Comparison of ENCODE assay signal across 8 cellular contexts in the genomic region with DNA sequence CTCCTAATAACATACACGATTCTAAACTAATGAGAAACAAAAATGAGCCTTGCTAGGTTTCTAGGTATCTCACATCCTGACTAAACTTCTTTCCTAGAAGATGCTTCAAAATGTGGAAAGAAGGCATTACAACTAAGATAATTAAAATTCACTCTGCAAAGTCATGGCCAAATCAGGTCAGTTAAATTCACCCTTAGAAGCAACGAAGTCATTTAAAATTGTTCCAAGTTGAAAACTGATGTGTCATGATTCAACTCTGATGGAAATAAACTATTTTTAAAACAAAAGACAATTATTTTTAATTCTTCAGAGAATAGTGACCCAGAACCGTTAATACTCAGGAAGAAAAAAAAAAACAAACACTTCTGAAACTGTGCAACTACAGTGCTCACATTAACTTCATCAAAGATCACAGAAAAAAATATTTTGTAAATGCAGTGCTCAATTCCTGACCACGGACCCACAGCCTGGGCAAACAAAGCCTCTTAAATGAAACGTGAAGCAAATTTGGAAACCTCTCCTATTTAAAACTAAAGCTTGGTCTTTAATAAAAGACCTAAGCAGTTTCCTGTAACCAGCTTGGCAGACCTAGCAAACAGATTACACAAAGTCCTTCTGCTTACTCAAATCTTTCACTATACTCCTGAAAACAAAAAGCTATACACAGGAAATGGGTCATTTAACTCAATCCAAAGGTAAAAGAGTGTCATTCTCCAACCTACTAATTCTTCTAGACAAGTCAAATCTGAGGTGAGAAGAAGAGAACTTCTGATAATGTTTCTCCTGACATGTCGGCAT. TPM values are rescaled to one million over a fixed set of nuclear protein-coding genes. Genes with fewer than 3 reads are reported as not detected.
DNase-seq lines count a peak whose midpoint lies in the region; ATAC-seq lines count a peak whose summit lies in the region.

No MANE protein-coding gene starts in this region.

- H3K4me1 ChIP-seq in endocrine pancreas (ENCODE audit: control insufficient read depth, insufficient read depth, low read length): peaks cover 23% of the 10 kb centered on the region

- no peak overlapping the region for H3K9ac ChIP-seq in endocrine pancreas (ENCODE audit: control insufficient read depth, insufficient read depth, low read length)

- H3K27me3 ChIP-seq in endocrine pancreas (ENCODE audit: control insufficient read depth, insufficient read depth, low read length): no peaks in the 10 kb centered on the region

- peak overlapping the region; percentile 46 for H3K4me3 ChIP-seq in endocrine pancreas (ENCODE audit: control insufficient read depth, insufficient read depth, low read length)

- no peaks in the 10 kb centered on the region for H3K36me3 ChIP-seq in endocrine pancreas (ENCODE audit: control insufficient read depth, insufficient read depth, low read length)

- ATAC-seq in GM18511 (IDR thresholded peaks at IDR 0.05; ENCODE audit: unreplicated experiment): no peak
- no peak for ATAC-seq in HG03521 (IDR thresholded peaks at IDR 0.05; ENCODE audit: unreplicated experiment)

- peak; percentile 65 for DNase-seq in DMS79 treated with DMSO at 0.1 percent for 48 hours (lab: John Stamatoyannopoulos, UW)
- peak; percentile 36 for DNase-seq in NCI-H2196 (lab: John Stamatoyannopoulos, UW; ENCODE audit: unreplicated experiment)
- peak; percentile 35 for DNase-seq in myocyte (ENCODE audit: low read depth)
- no peak for DNase-seq in T1000 (lab: John Stamatoyannopoulos, UW)
- no peak for DNase-seq in COLO668 (lab: John Stamatoyannopoulos, UW; ENCODE audit: unreplicated experiment)

- H3K9me3 ChIP-seq in endocrine pancreas (ENCODE audit: control insufficient read depth, low read length): no peaks in the 10 kb centered on the region

RNA-seq across cellular contexts. Expression of gene CHN1, which starts 39.0 kb away (rescaled TPM):
- 42.9 and 43.0 TPM in 2 replicates for total RNA-seq in myocyte
- polyA plus RNA-seq in myocyte (2012): 56.1 TPM

Comparison
In these comparisons a context has a peak if more than half of its experiments do, and no peak if none do; other contexts are left out.
1. DNase-seq: peak in DMS79 treated with DMSO at 0.1 percent for 48 hours (single experiment), NCI-H2196 (single experiment) and myocyte (single experiment); none in T1000 (single experiment) and COLO668 (single experiment).